17 cellular contexts compared by ENCODE assay signal in genomic region chr10:27470890-27471289, GRCh38. TPM values are rescaled to one million over a fixed set of nuclear protein-coding genes. Genes with fewer than 3 reads are reported as not detected.
DNase-seq lines count a peak whose midpoint lies in the region; ATAC-seq, FAIRE-seq and TF ChIP-seq lines count a peak whose summit lies in the region.
"Had no signal": no experiment of that assay in that cellular context is flagged by ENCODE, and none has a peak within 500 bp of the region (broad histone marks: within the 10 kb centered on the region; RNA-seq: fewer than 3 reads in every experiment).

No MANE protein-coding gene starts in this region.

- H3K9ac ChIP-seq in trophoblast cell (ENCODE audit: low read length), result no peak overlapping the region
- H3K9ac ChIP-seq: BLaER1 had no signal

- H3K18ac ChIP-seq in trophoblast cell (ENCODE audit: low read length), result no peak overlapping the region

- H3K79me2 ChIP-seq in trophoblast cell (ENCODE audit: control insufficient read depth, insufficient read depth, low read length, poor library complexity), result no peaks in the 10 kb centered on the region

- DNase-seq in ELF-1 (ENCODE audit: low read depth, low spot score), result peak; percentile 17
- peak; percentile 23 for DNase-seq in WTC11 (ENCODE audit: low spot score)
- peak; percentile 24 for DNase-seq in iPS-NIHi11 (ENCODE audit: low spot score)
- no peak for DNase-seq in trophoblast cell
- DNase-seq in NCI-H2196 treated with DMSO at 0.1 percent for 48 hours (lab: John Stamatoyannopoulos, UW; ENCODE audit: unreplicated experiment), result no peak
- DNase-seq in CD8-positive, alpha-beta T cell, result no peak
- DNase-seq in RCC 7860 (ENCODE audit: low spot score), result no peak
- DNase-seq in NCI-H1694 treated with DMSO at 0.1 percent for 48 hours (lab: John Stamatoyannopoulos, UW), result no peak
- DNase-seq: AML-193, DMS53, GOT3 had no signal

- H2BK5ac ChIP-seq in trophoblast cell (ENCODE audit: low read depth, low read length, poor library complexity), result no peak overlapping the region

- no peak overlapping the region for H3K4ac ChIP-seq in trophoblast cell (ENCODE audit: low read depth, low read length)

- CTCF ChIA-PET in WTC11 (lab: Charles Lee), result interaction anchor here (0.7 to 1.0 kb wide), 2 partner anchors 24 to 33 kb away, joined by 3 read pairs; partner anchors contain the start of gene RAB18
- CTCF ChIA-PET in CD8-positive, alpha-beta T cell (lab: Charles Lee), result interaction anchor here (1.3 to 1.9 kb wide), 3 partner anchors 12 to 187 kb away, joined by 3 to 9 read pairs (median 4); no protein-coding TSS in a partner anchor

- peaks cover 9% of the 10 kb centered on the region for H3K36me3 Mint-ChIP-seq in WTC11
- H3K36me3 Mint-ChIP-seq in CD8-positive, alpha-beta T cell, result no peaks in the 10 kb centered on the region

- peak overlapping the region; percentile 19 for H3K14ac ChIP-seq in trophoblast cell (ENCODE audit: low read length)

- H3K27me3 ChIP-seq in trophoblast cell (ENCODE audit: insufficient read depth, low read length), result no peaks in the 10 kb centered on the region
- H3K27me3 ChIP-seq in CD8-positive, alpha-beta T cell (ENCODE audit: insufficient read depth, low read length), result no peaks in the 10 kb centered on the region
- H3K27me3 ChIP-seq: BLaER1 had no signal

- WGBS in trophoblast cell (ENCODE audit: extremely low coverage, insufficient coverage, insufficient read length), result no CpG with 5 or more reads among the region's 5 CpGs

- no peak overlapping the region for H3K27ac ChIP-seq in trophoblast cell (ENCODE audit: low read depth, low read length)
- no peak overlapping the region for H3K27ac ChIP-seq in CD8-positive, alpha-beta T cell (ENCODE audit: low read depth, low read length)
- H3K27ac ChIP-seq: 22Rv1, BLaER1, HL-60 had no signal

- H2BK12ac ChIP-seq in trophoblast cell (ENCODE audit: low read length), result no peak overlapping the region

- peaks cover 18% of the 10 kb centered on the region for H3K4me1 Mint-ChIP-seq in WTC11
- peaks cover 6% of the 10 kb centered on the region for H3K4me1 Mint-ChIP-seq in CD8-positive, alpha-beta T cell (ENCODE audit: low read depth)

- peak overlapping the region; percentile 60 for H4K8ac ChIP-seq in trophoblast cell (ENCODE audit: low read depth, low read length)

- H3K23ac ChIP-seq in trophoblast cell (ENCODE audit: low read length), result no peak overlapping the region

- H3K4me2 ChIP-seq in trophoblast cell (ENCODE audit: low read length), result no peak overlapping the region
- H3K4me2 ChIP-seq: BLaER1 had no signal

- peak overlapping the region; percentile 86 for H2AK5ac ChIP-seq in trophoblast cell (ENCODE audit: low read length)

- peak overlapping the region; percentile 87 for H3K27ac Mint-ChIP-seq in WTC11
- H3K27ac Mint-ChIP-seq in CD8-positive, alpha-beta T cell, result no peak overlapping the region

- H2BK120ac ChIP-seq in trophoblast cell (ENCODE audit: insufficient read depth, low read length, poor library complexity), result no peak overlapping the region

- ATAC-seq in WTC11, result peak; percentile 99
- ATAC-seq in CD8-positive, alpha-beta T cell, result no peak
- ATAC-seq: HCT116, K562 had no signal

- H3K79me1 ChIP-seq in trophoblast cell (ENCODE audit: low read length), result no peaks in the 10 kb centered on the region

- POLR2A ChIA-PET in WTC11 (lab: Charles Lee), result interaction anchor here (0.8 kb wide), 1 partner anchor 12 kb away, joined by 3 read pairs; no protein-coding TSS in a partner anchor
- POLR2A ChIA-PET in CD8-positive, alpha-beta T cell (lab: Charles Lee), result interaction anchor here (0.9 to 1.2 kb wide), 2 partner anchors 33 to 34 kb away, joined by 3 to 4 read pairs; partner anchors contain the start of gene RAB18

- H3K9me3 ChIP-seq in trophoblast cell (ENCODE audit: insufficient read depth, low read depth, low read length), result no peaks in the 10 kb centered on the region
- H3K9me3 ChIP-seq in CD8-positive, alpha-beta T cell (ENCODE audit: low read length), result no peaks in the 10 kb centered on the region

- no peak overlapping the region for H2AFZ ChIP-seq in trophoblast cell (ENCODE audit: insufficient read depth, low read length, poor library complexity)

- TF ChIP-seq CTCF in WTC11 (IDR thresholded peaks at IDR 0.05), result no peak
- TF ChIP-seq CTCF in CD8-positive, alpha-beta T cell (IDR thresholded peaks at IDR 0.05), result no peak

- FAIRE-seq in RCC 7860 (lab: Jason Lieb, UNC), result no peak
- FAIRE-seq: GM18507, K562 had no signal

- H3K36me3 ChIP-seq in trophoblast cell (ENCODE audit: control insufficient read depth in 1 of 2, insufficient read depth in 2 of 2, low read length in 2 of 2), result peaks cover 0 to 2% of the 10 kb centered on the region in 2 experiments
- no peaks in the 10 kb centered on the region for H3K36me3 ChIP-seq in CD8-positive, alpha-beta T cell (ENCODE audit: insufficient read depth, low read length)
- H3K36me3 ChIP-seq: BLaER1 had no signal

- no peak overlapping the region for H3K4me3 Mint-ChIP-seq in WTC11
- no peak overlapping the region for H3K4me3 Mint-ChIP-seq in CD8-positive, alpha-beta T cell

- H3K27me3 Mint-ChIP-seq in WTC11 (ENCODE audit: low read depth), result peaks cover 3% of the 10 kb centered on the region; the same call in 1 of the 2 replicates
- H3K27me3 Mint-ChIP-seq in CD8-positive, alpha-beta T cell (ENCODE audit: low read depth), result no peaks in the 10 kb centered on the region

- H4K12ac ChIP-seq in trophoblast cell (ENCODE audit: low read depth, low read length), result no peak overlapping the region

- H3K9me3 Mint-ChIP-seq in WTC11, result peaks cover 10% of the 10 kb centered on the region
- H3K9me3 Mint-ChIP-seq in CD8-positive, alpha-beta T cell, result no peaks in the 10 kb centered on the region

- no peak overlapping the region for H4K91ac ChIP-seq in trophoblast cell (ENCODE audit: low read depth, low read length)

- intact Hi-C loops in CD8-positive, alpha-beta T cell (cut with DNase I, micrococcal nuclease), result no loop called here

- no peak overlapping the region for H3K4me3 ChIP-seq in trophoblast cell (ENCODE audit: low read depth, low read length)
- no peak overlapping the region for H3K4me3 ChIP-seq in CD8-positive, alpha-beta T cell (ENCODE audit: low read depth, low read length)
- H3K4me3 ChIP-seq: BLaER1, K562 had no signal

- peaks cover 0 to 2% of the 10 kb centered on the region in 2 experiments for H3K4me1 ChIP-seq in trophoblast cell (ENCODE audit: control insufficient read depth in 1 of 2, insufficient read depth in 2 of 2, low read length in 2 of 2)
- no peaks in the 10 kb centered on the region for H3K4me1 ChIP-seq in CD8-positive, alpha-beta T cell (ENCODE audit: insufficient read depth, low read length)

TF ChIP-seq in WTC11, 78 proteins besides CTCF, POLR2A, EP300 and RAD21 (continues in another document):
- no peak for TF ChIP-seq GABPB1 (CRISPR knock-in tag; IDR thresholded peaks at IDR 0.05)
- no peak for TF ChIP-seq GRHL2 (CRISPR knock-in tag; IDR thresholded peaks at IDR 0.05; ENCODE audit: insufficient replicate concordance, severe bottlenecking)
- TF ChIP-seq PREB (CRISPR knock-in tag; IDR thresholded peaks at IDR 0.05; ENCODE audit: borderline replicate concordance), result no peak
- TF ChIP-seq ESRRA (CRISPR knock-in tag; IDR thresholded peaks at IDR 0.05; ENCODE audit: borderline replicate concordance), result no peak
- TF ChIP-seq ARID4B (CRISPR knock-in tag; IDR thresholded peaks at IDR 0.05; ENCODE audit: borderline replicate concordance), result no peak
- TF ChIP-seq ZNF232 (CRISPR knock-in tag; IDR thresholded peaks at IDR 0.05), result no peak
- TF ChIP-seq ZNF263 (CRISPR knock-in tag; IDR thresholded peaks at IDR 0.05; ENCODE audit: low read depth), result no peak
- no peak for TF ChIP-seq TCF7 (CRISPR knock-in tag; IDR thresholded peaks at IDR 0.05; ENCODE audit: low read depth)
- TF ChIP-seq JAZF1 (CRISPR knock-in tag; IDR thresholded peaks at IDR 0.05), result no peak

RNA-seq across cellular contexts. Expression of gene RAB18, which starts 33.2 kb away (rescaled TPM):
- 61.1 to 71.4 TPM (median 65.7 TPM) in 3 replicates for total RNA-seq in WTC11 (2021)
- 75.5 and 75.8 TPM in 2 replicates for polyA plus RNA-seq in trophoblast cell (2013)
- total RNA-seq in CD8-positive, alpha-beta T cell, result 100 to 1,000 TPM; 130 to 146 TPM

Comparison
In these comparisons a context has a peak if more than half of its experiments do, and no peak if none do; other contexts are left out.
1. DNase-seq: peak in ELF-1 (single experiment), WTC11 (single experiment) and iPS-NIHi11 (single experiment); none in trophoblast cell (0 of 2), NCI-H2196 treated with DMSO at 0.1 percent for 48 hours (single experiment), CD8-positive, alpha-beta T cell (0 of 7), RCC 7860 (single experiment) and NCI-H1694 treated with DMSO at 0.1 percent for 48 hours (single experiment).